Comparison of ENCODE assay signal across 28 cellular contexts in the genomic region with DNA sequence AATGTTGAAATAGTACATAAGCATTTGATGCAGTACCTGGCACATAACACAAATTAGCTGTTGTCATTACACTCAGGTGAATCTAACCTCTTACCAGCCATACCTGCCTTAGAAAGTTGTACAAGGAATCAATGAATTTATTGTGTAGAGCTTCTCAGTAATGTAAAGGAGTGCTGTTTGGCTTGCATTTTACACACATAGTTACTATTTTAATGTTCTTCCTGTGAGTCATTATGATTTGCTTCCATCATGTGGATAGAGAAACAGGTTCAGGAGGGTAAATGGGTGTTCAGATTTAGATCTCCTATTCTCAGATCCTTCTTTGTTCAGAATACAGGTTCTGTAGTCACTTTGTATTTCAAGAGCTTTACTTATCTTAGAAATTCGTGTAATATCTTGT. TPM values are rescaled to one million over a fixed set of nuclear protein-coding genes. Genes with fewer than 3 reads are reported as not detected.
DNase-seq lines count a peak whose midpoint lies in the region; ATAC-seq and TF ChIP-seq lines count a peak whose summit lies in the region.
"Had no signal": no experiment of that assay in that cellular context is flagged by ENCODE, and none has a peak within 500 bp of the region (broad histone marks: within the 10 kb centered on the region; RNA-seq: fewer than 3 reads in every experiment).

No MANE protein-coding gene starts in this region.

- TF ChIP-seq CTCF in fibroblast of the aortic adventitia (IDR thresholded peaks at IDR 0.05; ENCODE audit: insufficient read depth, low read length), result no peak

- no peak overlapping the region for H3K4me2 ChIP-seq in Karpas-422 (ENCODE audit: low read depth, low read length, poor library complexity, severe bottlenecking)

- H3K9me3 ChIP-seq in Karpas-422 (ENCODE audit: low read length), result no peaks in the 10 kb centered on the region
- H3K9me3 ChIP-seq: HAP-1, left ventricle myocardium inferior, mucosa of descending colon, prostate gland, stomach, transverse colon had no signal

- H3K36me3 Mint-ChIP-seq in activated T-helper 17 cell treated with anti-CD3 and anti-CD28 coated beads, Interleukin-2, amount 50 U/mL, for 72 hours (ENCODE audit: low read depth), result no peaks in the 10 kb centered on the region
- H3K36me3 Mint-ChIP-seq in naive thymus-derived CD8-positive, alpha-beta T cell, result peaks cover 0 to 2% (median 0%) of the 10 kb centered on the region in 3 donors
- H3K36me3 Mint-ChIP-seq in activated CD4-positive, alpha-beta memory T cell treated with anti-CD3 and anti-CD28 coated beads for 36 hours, result no peaks in the 10 kb centered on the region

- H3K4me3 ChIP-seq in Karpas-422 (ENCODE audit: low read length), result no peak overlapping the region
- no peak overlapping the region for H3K4me3 ChIP-seq in fibroblast of the aortic adventitia (ENCODE audit: low read depth, low read length)
- H3K4me3 ChIP-seq: HAP-1, left ventricle myocardium inferior, mucosa of descending colon, prostate gland, skin epidermis, stomach, transverse colon had no signal

- CTCF ChIA-PET in activated CD4-positive, alpha-beta memory T cell treated with anti-CD3 and anti-CD28 coated beads for 36 hours (lab: Charles Lee), result no interaction called here

- no peak overlapping the region for H2AFZ ChIP-seq in Karpas-422 (ENCODE audit: low read length)

- H4K20me1 ChIP-seq in Karpas-422 (ENCODE audit: insufficient read depth, low read depth, low read length), result no peaks in the 10 kb centered on the region

- H3K9me2 ChIP-seq in Karpas-422 (replicated peaks; ENCODE audit: insufficient read depth, low read length), result no peaks in the 10 kb centered on the region

- POLR2A ChIA-PET in naive thymus-derived CD8-positive, alpha-beta T cell (lab: Charles Lee), result no interaction called here
- POLR2A ChIA-PET in activated CD4-positive, alpha-beta memory T cell treated with anti-CD3 and anti-CD28 coated beads for 36 hours (lab: Charles Lee), result no interaction called here

- no peaks in the 10 kb centered on the region for H3K79me2 ChIP-seq in Karpas-422 (ENCODE audit: low read length)

- H3K36me3 ChIP-seq in Karpas-422 (ENCODE audit: insufficient read depth, low read length), result no peaks in the 10 kb centered on the region
- H3K36me3 ChIP-seq: HAP-1, left ventricle myocardium inferior, prostate gland, stomach, transverse colon had no signal

- H3K27ac Mint-ChIP-seq in activated T-helper 17 cell treated with anti-CD3 and anti-CD28 coated beads, Interleukin-2, amount 50 U/mL, for 72 hours, result peak overlapping the region; percentile 51
- no peak overlapping the region for H3K27ac Mint-ChIP-seq in naive thymus-derived CD8-positive, alpha-beta T cell
- H3K27ac Mint-ChIP-seq in activated CD4-positive, alpha-beta memory T cell treated with anti-CD3 and anti-CD28 coated beads for 36 hours, result no peak overlapping the region
- H3K27ac Mint-ChIP-seq: CD4-positive, CD25-positive, alpha-beta regulatory T cell; T-helper 17 cell had no signal

- intact Hi-C loops in activated CD4-positive, alpha-beta memory T cell treated with anti-CD3 and anti-CD28 coated beads for 36 hours (cut with micrococcal nuclease), result no loop called here

- peaks cover 21% of the 10 kb centered on the region for H3K4me1 ChIP-seq in Karpas-422 (ENCODE audit: low read length)
- H3K4me1 ChIP-seq: left ventricle myocardium inferior, prostate gland, transverse colon had no signal

- H3K27me3 ChIP-seq in Karpas-422 (ENCODE audit: low read length), result no peaks in the 10 kb centered on the region
- H3K27me3 ChIP-seq: stomach, transverse colon had no signal

- H3K27ac ChIP-seq in Karpas-422 (ENCODE audit: low read length), result peak overlapping the region; percentile 35; the same call in 1 of the 2 replicates
- H3K27ac ChIP-seq: left ventricle myocardium inferior, prostate gland, skin epidermis, stomach, transverse colon had no signal

- H3K4me1 Mint-ChIP-seq in activated T-helper 17 cell treated with anti-CD3 and anti-CD28 coated beads, Interleukin-2, amount 50 U/mL, for 72 hours, result no peaks in the 10 kb centered on the region
- no peaks in the 10 kb centered on the region for H3K4me1 Mint-ChIP-seq in naive thymus-derived CD8-positive, alpha-beta T cell
- peaks cover 7% of the 10 kb centered on the region for H3K4me1 Mint-ChIP-seq in activated CD4-positive, alpha-beta memory T cell treated with anti-CD3 and anti-CD28 coated beads for 36 hours (ENCODE audit: low read depth)
- H3K4me1 Mint-ChIP-seq: CD4-positive, CD25-positive, alpha-beta regulatory T cell; central memory CD8-positive, alpha-beta T cell; neural crest cell; T-helper 17 cell had no signal

- DNase-seq in EL (peak; percentile 21), Karpas-422 (no peak), fibroblast of the aortic adventitia (ENCODE audit: low read depth) (peak; percentile 19), HUDEP-2 (lab: John Stamatoyannopoulos, UW; ENCODE audit: unreplicated experiment in 76 of 76) (no peak), UCSD-AML1 (lab: John Stamatoyannopoulos, UW; ENCODE audit: unreplicated experiment) (no peak)
- DNase-seq in naive thymus-derived CD8-positive, alpha-beta T cell, result no peak
- DNase-seq in activated CD4-positive, alpha-beta memory T cell treated with anti-CD3 and anti-CD28 coated beads for 36 hours, result no peak
- DNase-seq: activated CD4-positive, alpha-beta T cell treated with anti-CD3 and anti-CD28 coated beads, Interleukin-2, amount 50 U/mL, for 4 hours; activated naive CD4-positive, alpha-beta T cell treated with Interleukin-2 at 50 U/mL for 16 hours; amygdala; CD4-positive, CD25-positive, alpha-beta regulatory T cell; DMS53; effector CD4-positive, alpha-beta T cell; glutamatergic neuron; left ventricle myocardium inferior; mucosa of descending colon; NCI-H1436; stimulated activated CD4-positive, alpha-beta T cell treated with anti-CD3 and anti-CD28 coated beads, Interleukin-2, amount 100 ng/mL, for 48 hours; stomach; T-helper 17 cell; transverse colon had no signal

- no peak overlapping the region for H3K9ac ChIP-seq in Karpas-422 (ENCODE audit: low read length)

- ATAC-seq in activated T-helper 17 cell treated with anti-CD3 and anti-CD28 coated beads, Interleukin-2, amount 50 U/mL, for 72 hours (replicated peaks), result no peak
- no peak for ATAC-seq in naive thymus-derived CD8-positive, alpha-beta T cell
- ATAC-seq: HepG2, mucosa of descending colon, T-helper 17 cell had no signal

- H3K9me3 Mint-ChIP-seq in activated T-helper 17 cell treated with anti-CD3 and anti-CD28 coated beads, Interleukin-2, amount 50 U/mL, for 72 hours, result no peaks in the 10 kb centered on the region
- H3K9me3 Mint-ChIP-seq in naive thymus-derived CD8-positive, alpha-beta T cell, result no peaks in the 10 kb centered on the region
- H3K9me3 Mint-ChIP-seq in activated CD4-positive, alpha-beta memory T cell treated with anti-CD3 and anti-CD28 coated beads for 36 hours, result no peaks in the 10 kb centered on the region
- H3K9me3 Mint-ChIP-seq: CD4-positive, CD25-positive, alpha-beta regulatory T cell; central memory CD8-positive, alpha-beta T cell; neural crest cell had no signal

- H3K4me3 Mint-ChIP-seq in activated T-helper 17 cell treated with anti-CD3 and anti-CD28 coated beads, Interleukin-2, amount 50 U/mL, for 72 hours, result no peak overlapping the region
- H3K4me3 Mint-ChIP-seq in naive thymus-derived CD8-positive, alpha-beta T cell, result no peak overlapping the region
- H3K4me3 Mint-ChIP-seq in activated CD4-positive, alpha-beta memory T cell treated with anti-CD3 and anti-CD28 coated beads for 36 hours, result no peak overlapping the region
- H3K4me3 Mint-ChIP-seq: CD4-positive, CD25-positive, alpha-beta regulatory T cell; central memory CD8-positive, alpha-beta T cell; neural crest cell; T-helper 17 cell had no signal

- H3K27me3 Mint-ChIP-seq in activated T-helper 17 cell treated with anti-CD3 and anti-CD28 coated beads, Interleukin-2, amount 50 U/mL, for 72 hours, result no peaks in the 10 kb centered on the region
- H3K27me3 Mint-ChIP-seq in naive thymus-derived CD8-positive, alpha-beta T cell, result no peaks in the 10 kb centered on the region
- no peaks in the 10 kb centered on the region for H3K27me3 Mint-ChIP-seq in activated CD4-positive, alpha-beta memory T cell treated with anti-CD3 and anti-CD28 coated beads for 36 hours
- H3K27me3 Mint-ChIP-seq: CD4-positive, CD25-positive, alpha-beta regulatory T cell; central memory CD8-positive, alpha-beta T cell; T-helper 17 cell had no signal

RNA-seq across cellular contexts. Expression of gene RCE1, which starts 27.6 kb away (rescaled TPM):
- total RNA-seq in Karpas-422 (2014; rRNA removed; shearing (Covaris generic); ENCODE audit: low replicate concordance), result 20.4 and 53.3 TPM in 2 replicates
- total RNA-seq in activated T-helper 17 cell treated with anti-CD3 and anti-CD28 coated beads, Interleukin-2, amount 50 U/mL, for 72 hours, result 10 to 100 TPM; 27.2 to 31.4 TPM
- total RNA-seq in fibroblast of the aortic adventitia (ENCODE audit: low replicate concordance), result 5.3 and 10.7 TPM in 2 replicates
- total RNA-seq in naive thymus-derived CD8-positive, alpha-beta T cell, result 10 to 100 TPM; 32.2 to 32.9 TPM
- polyA plus RNA-seq in naive thymus-derived CD8-positive, alpha-beta T cell, result 10 to 100 TPM; 18.1 to 27.1 (median 18.4) TPM
- total RNA-seq in activated CD4-positive, alpha-beta memory T cell treated with anti-CD3 and anti-CD28 coated beads for 36 hours, result 10 to 100 TPM; 22.5 to 24.4 TPM

RNA-seq across cellular contexts. Expression of gene LRFN4, which starts 41.2 kb away (rescaled TPM):
- total RNA-seq in Karpas-422 (2014; rRNA removed; shearing (Covaris generic); ENCODE audit: low replicate concordance), result 8.7 and 24.2 TPM in 2 replicates
- total RNA-seq in activated T-helper 17 cell treated with anti-CD3 and anti-CD28 coated beads, Interleukin-2, amount 50 U/mL, for 72 hours, result 10 to 100 TPM; 20.5 to 43.7 TPM
- 5.9 and 25.8 TPM in 2 replicates for total RNA-seq in fibroblast of the aortic adventitia (ENCODE audit: low replicate concordance)
- 1 to 10 TPM; 1.2 to 1.3 TPM for total RNA-seq in naive thymus-derived CD8-positive, alpha-beta T cell
- under 1 TPM in 2 of 3 donors, not detected in 1; 0.09 to 0.12 TPM for polyA plus RNA-seq in naive thymus-derived CD8-positive, alpha-beta T cell
- total RNA-seq in activated CD4-positive, alpha-beta memory T cell treated with anti-CD3 and anti-CD28 coated beads for 36 hours, result 10 to 100 TPM; 24.6 to 29.8 TPM

Comparison
In these comparisons a context has a peak if more than half of its experiments do, and no peak if none do; other contexts are left out.
1. DNase-seq: peak in EL (single experiment) and fibroblast of the aortic adventitia (single experiment); none in Karpas-422 (single experiment), naive thymus-derived CD8-positive, alpha-beta T cell (0 of 10), activated CD4-positive, alpha-beta memory T cell treated with anti-CD3 and anti-CD28 coated beads for 36 hours (single experiment), HUDEP-2 (0 of 76) and UCSD-AML1 (single experiment).